In genomic region chrX:53257166-53257565, GRCh38 we compare ENCODE assay signal across 1 cellular context.
TF ChIP-seq lines count a peak whose summit lies in the region.

No MANE protein-coding gene starts in this region.

TF ChIP-seq in GM23338, 12 proteins besides CTCF, POLR2A, EP300 and RAD21:
- TF ChIP-seq ZNF462 (CRISPR knock-in tag; IDR thresholded peaks at IDR 0.05) (no peak), STAT1 (IDR thresholded peaks at IDR 0.05; ENCODE audit: unreplicated experiment) (no peak), EZH2phosphoT487 (IDR thresholded peaks at IDR 0.05; ENCODE audit: unreplicated experiment) (no peak), CREB1 (CRISPR knock-in tag; IDR thresholded peaks at IDR 0.05; ENCODE audit: low read depth) (no peak), ZNF331 (CRISPR knock-in tag; IDR thresholded peaks at IDR 0.05; ENCODE audit: low read depth) (no peak), POLR2AphosphoS5 (IDR thresholded peaks at IDR 0.05; ENCODE audit: low read depth) (no peak), ZNF114 (CRISPR knock-in tag; IDR thresholded peaks at IDR 0.05) (no peak), JUNB (IDR thresholded peaks at IDR 0.05; ENCODE audit: unreplicated experiment) (no peak), NANOG (IDR thresholded peaks at IDR 0.05; ENCODE audit: borderline replicate concordance) (no peak)
